In genomic region chr2:158315000-158315399, GRCh38 we compare ENCODE assay signal across 19 cellular contexts.
A peak's percentile ranks its signal among the peaks of the same experiment; 100 is the strongest.
DNase-seq lines count a peak whose midpoint lies in the region; ATAC-seq, FAIRE-seq and TF ChIP-seq lines count a peak whose summit lies in the region.
"Had no signal": no experiment of that assay in that cellular context is flagged by ENCODE, and none has a peak within 500 bp of the region (broad histone marks: within the 10 kb centered on the region; RNA-seq: fewer than 3 reads in every experiment).

No MANE protein-coding gene starts in this region.

- no peak for TF ChIP-seq CTCF in D721Med (IDR thresholded peaks at IDR 0.05; ENCODE audit: insufficient read depth, missing control alignments)

- FAIRE-seq in D721Med (lab: Jason Lieb, UNC), result no peak
- FAIRE-seq: G401.6 had no signal

- peak in 2 of 3 experiments; percentile 2 to 5 for DNase-seq in NCI-H1417 (lab: John Stamatoyannopoulos, UW)
- DNase-seq in NCI-H1417 treated with DMSO at 0.1 percent for 48 hours (lab: John Stamatoyannopoulos, UW), result no peak
- DNase-seq in SHP77 treated with DMSO at 0.1 percent for 48 hours (lab: John Stamatoyannopoulos, UW), result peak; percentile 4
- no peak for DNase-seq in SHP77 (lab: John Stamatoyannopoulos, UW)
- peak; percentile 31 for DNase-seq in NCI-H774 (lab: John Stamatoyannopoulos, UW)
- DNase-seq in D721Med (ENCODE audit: insufficient read length, low spot score), result no peak
- DNase-seq: Caco-2; CD8-positive, alpha-beta T cell; GM23248; H7; Karpas-422; NCI-H1092 treated with DMSO at 0.1 percent for 48 hours; NCI-H1694; NCI-H2081 treated with DMSO at 0.1 percent for 48 hours; NCI-H446 treated with DMSO at 0.1 percent for 48 hours; NCI-H82; SIG-M5 had no signal

- ATAC-seq in GM19328 (IDR thresholded peaks at IDR 0.05; ENCODE audit: unreplicated experiment), result no peak
- ATAC-seq: CD8-positive, alpha-beta T cell had no signal

Comparison
In these comparisons a context has a peak if more than half of its experiments do, and no peak if none do; other contexts are left out.
1. DNase-seq: peak in NCI-H1417 (2 of 3), SHP77 treated with DMSO at 0.1 percent for 48 hours (single experiment) and NCI-H774 (single experiment); none in NCI-H1417 treated with DMSO at 0.1 percent for 48 hours (single experiment), SHP77 (0 of 2) and D721Med (single experiment).